8 cellular contexts compared by ENCODE assay signal in genomic region chr7:23546897-23547572, GRCh38. TPM values are rescaled to one million over a fixed set of nuclear protein-coding genes. Genes with fewer than 3 reads are reported as not detected.
DNase-seq lines count a peak whose midpoint lies in the region; ATAC-seq, FAIRE-seq and TF ChIP-seq lines count a peak whose summit lies in the region.

No MANE protein-coding gene starts in this region.

- no peak for FAIRE-seq in bronchial epithelial cell (lab: Jason Lieb, UNC)

- H3K27me3 Mint-ChIP-seq in WTC11 (ENCODE audit: low read depth), result no peaks in the 10 kb centered on the region

- no peak overlapping the region for H3K27ac Mint-ChIP-seq in WTC11

- H3K4me3 ChIP-seq in AG04449 (ENCODE audit: low read depth, low read length), result no peak overlapping the region
- no peak overlapping the region for H3K4me3 ChIP-seq in bronchial epithelial cell (ENCODE audit: low read depth, low read length)
- H3K4me3 ChIP-seq in kidney epithelial cell (ENCODE audit: low read depth, low read length), result no peak overlapping the region

- peak; percentile 81 for TF ChIP-seq CTCF in AG04449 (IDR thresholded peaks at IDR 0.05; ENCODE audit: insufficient read depth, low read length, missing control alignments)
- TF ChIP-seq CTCF in WTC11 (IDR thresholded peaks at IDR 0.05), result peak; percentile 82
- peak; percentile 82 for TF ChIP-seq CTCF in bronchial epithelial cell (IDR thresholded peaks at IDR 0.05; ENCODE audit: insufficient read depth, low read length, severe bottlenecking)
- peak; percentile 89 for TF ChIP-seq CTCF in kidney epithelial cell (IDR thresholded peaks at IDR 0.05; ENCODE audit: insufficient read depth, low read length, poor library complexity, severe bottlenecking)

- no peaks in the 10 kb centered on the region for H3K36me3 ChIP-seq in bronchial epithelial cell (ENCODE audit: control insufficient read depth, insufficient read depth, low read length)
- H3K36me3 ChIP-seq in kidney epithelial cell (ENCODE audit: control insufficient read depth, insufficient read depth, low read length), result no peaks in the 10 kb centered on the region

- peak; percentile 62 for DNase-seq in AG04449 (ENCODE audit: low read depth, low spot score)
- DNase-seq in NCI-H226, result peak; percentile 86
- DNase-seq in WTC11 (ENCODE audit: low spot score), result peak; percentile 78
- peak; percentile 89 for DNase-seq in bronchial epithelial cell (ENCODE audit: low read depth)
- DNase-seq in kidney epithelial cell (ENCODE audit: low read depth), result peak; percentile 74
- DNase-seq in stimulated activated CD4-positive, alpha-beta T cell treated with anti-CD3 and anti-CD28 coated beads, Interleukin-2, amount 100 ng/mL, for 24 hours, result peak; percentile 72 to 79

- CTCF ChIA-PET in AG04449 (lab: Yijun Ruan, JAX), result interaction anchor here (0.5 to 5.2 kb wide), 49 partner anchors 8 to 1463 kb away, joined by 3 to 110 read pairs (median 4); partner anchors contain the start of genes CCDC126, MALSU1, STK31 and TRA2A
- CTCF ChIA-PET in WTC11 (lab: Charles Lee), result interaction anchor here (0.6 to 1.9 kb wide), 49 partner anchors 10 to 1169 kb away, joined by 3 to 14 read pairs (median 4); partner anchors contain the start of genes CCDC126, GPNMB and TRA2A

- ATAC-seq in GM18519 (IDR thresholded peaks at IDR 0.05; ENCODE audit: low FRiP score, unreplicated experiment) (peak; percentile 63), HG03135 (IDR thresholded peaks at IDR 0.05; ENCODE audit: unreplicated experiment) (peak; percentile 55), WTC11 (peak; percentile 89)

- POLR2A ChIA-PET in AG04449 (lab: Yijun Ruan, JAX), result no interaction called here
- POLR2A ChIA-PET in WTC11 (lab: Charles Lee), result no interaction called here

- H3K4me1 Mint-ChIP-seq in WTC11, result peaks cover 2% of the 10 kb centered on the region

- H3K27me3 ChIP-seq in bronchial epithelial cell (ENCODE audit: control insufficient read depth, insufficient read depth, low read length), result no peaks in the 10 kb centered on the region
- no peaks in the 10 kb centered on the region for H3K27me3 ChIP-seq in kidney epithelial cell (ENCODE audit: control insufficient read depth, insufficient read depth, low read length)

- H3K9me3 Mint-ChIP-seq in WTC11, result peaks cover 6% of the 10 kb centered on the region

- H3K4me3 Mint-ChIP-seq in WTC11, result no peak overlapping the region

- no peaks in the 10 kb centered on the region for H3K36me3 Mint-ChIP-seq in WTC11

TF ChIP-seq in WTC11, 78 proteins besides CTCF, POLR2A, EP300 and RAD21:
- TF ChIP-seq JUN (CRISPR knock-in tag; IDR thresholded peaks at IDR 0.05) (no peak), NFYB (CRISPR knock-in tag; conservative IDR thresholded peaks at IDR 0.05; ENCODE audit: low read depth) (no peak), PRDM15 (CRISPR knock-in tag; IDR thresholded peaks at IDR 0.05) (no peak)
TF ChIP-seq in WTC11: peak in this region for 0.

RNA-seq across cellular contexts. Expression of gene TRA2A, which starts 15.3 kb away (rescaled TPM):
- 110 to 144 TPM (median 133 TPM) in 3 replicates for total RNA-seq in WTC11 (2021)
- 21.3 and 28.4 TPM in 2 replicates for total RNA-seq in bronchial epithelial cell
- 25.8 and 36.9 TPM in 2 replicates for total RNA-seq in kidney epithelial cell

RNA-seq across cellular contexts. Expression of gene CCDC126, which starts 50.1 kb away (rescaled TPM):
- total RNA-seq in WTC11 (2021) (3.3 to 5.1 TPM (median 3.8 TPM) in 3 replicates), bronchial epithelial cell (11.1 and 12.7 TPM in 2 replicates), kidney epithelial cell (14.2 and 18.0 TPM in 2 replicates)
